ENCODE assay signal across 1 cellular context in genomic region chr13:110359840-110360301, GRCh38.
TF ChIP-seq lines count a peak whose summit lies in the region.

No MANE protein-coding gene starts in this region.

TF ChIP-seq in endothelial cell of umbilical vein, 7 proteins besides CTCF, POLR2A, EP300 and RAD21:
- no peak for TF ChIP-seq GATA2 (IDR thresholded peaks at IDR 0.05; ENCODE audit: insufficient read depth, insufficient read length, low read depth, low read length)
- no peak for TF ChIP-seq MAX (IDR thresholded peaks at IDR 0.05; ENCODE audit: insufficient read depth, insufficient read length)
- no peak for TF ChIP-seq JUN (IDR thresholded peaks at IDR 0.05; ENCODE audit: borderline replicate concordance, insufficient read depth, insufficient read length, low read depth)
- TF ChIP-seq MYC (IDR thresholded peaks at IDR 0.05; ENCODE audit: low read depth, low read length): no peak
- no peak for TF ChIP-seq EZH2 (IDR thresholded peaks at IDR 0.05; ENCODE audit: borderline replicate concordance, low read depth, low read length, severe bottlenecking)
- no peak for TF ChIP-seq FOS (IDR thresholded peaks at IDR 0.05; ENCODE audit: borderline replicate concordance, insufficient read depth, low read length)
- no peak for TF ChIP-seq POLR2AphosphoS5 (IDR thresholded peaks at IDR 0.05; ENCODE audit: insufficient read depth, low read depth, low read length)
